2 cellular contexts compared by ENCODE assay signal in genomic region chr5:1061292-1061691, GRCh38. TPM values are rescaled to one million over a fixed set of nuclear protein-coding genes. Genes with fewer than 3 reads are reported as not detected.
"Had no signal": no experiment of that assay in that cellular context is flagged by ENCODE, and none has a peak within 500 bp of the region (broad histone marks: within the 10 kb centered on the region; RNA-seq: fewer than 3 reads in every experiment).

No MANE protein-coding gene starts in this region.

RNA-seq across cellular contexts. Expression of gene NKD2, which starts 52.7 kb away (rescaled TPM):
- total RNA-seq: GM23248, IMR-90 had no signal
- polyA plus RNA-seq: GM23248, IMR-90 had no signal
